1 cellular context compared by ENCODE assay signal in genomic region chr10:71868192-71868697, GRCh38.
TF ChIP-seq lines count a peak whose summit lies in the region.

No MANE protein-coding gene starts in this region.

TF ChIP-seq in K562, 482 proteins besides CTCF, POLR2A, EP300 and RAD21 (continued from another document and continues in another):
- TF ChIP-seq SMAD1 (IDR thresholded peaks at IDR 0.05; ENCODE audit: low read depth, low read length, partially characterized antibody), result no peak
- 0 out of 2 replicates have a peak, but pooled peaks have one; percentile 8 for TF ChIP-seq MECOM (CRISPR knock-in tag; IDR thresholded peaks at IDR 0.05)
- no peak for TF ChIP-seq CBX8 (IDR thresholded peaks at IDR 0.05; ENCODE audit: borderline replicate concordance, extremely low read depth, low read depth, low read length, poor library complexity, severe bottlenecking)
- TF ChIP-seq GATAD2A (IDR thresholded peaks at IDR 0.05), result 0 out of 2 replicates have a peak, but pooled peaks have one; percentile 31
- peak; percentile 38; the same call in 1 of the 2 replicates for TF ChIP-seq ZFX (CRISPR knock-in tag; IDR thresholded peaks at IDR 0.05)
- 0 out of 2 replicates have a peak, but pooled peaks have one; percentile 29 for TF ChIP-seq SMARCC2 (IDR thresholded peaks at IDR 0.05; ENCODE audit: low read depth)
- 0 out of 2 replicates have a peak, but pooled peaks have one; percentile 28 for TF ChIP-seq TEAD4 (IDR thresholded peaks at IDR 0.05; ENCODE audit: low read length)
- no peak for TF ChIP-seq TEAD4 (CRISPR knock-in tag; IDR thresholded peaks at IDR 0.05; ENCODE audit: borderline replicate concordance)
- TF ChIP-seq NKRF (IDR thresholded peaks at IDR 0.05; ENCODE audit: borderline replicate concordance), result no peak
- TF ChIP-seq MXD1 (CRISPR knock-in tag; IDR thresholded peaks at IDR 0.05; ENCODE audit: borderline replicate concordance, poor library complexity, severe bottlenecking), result no peak
- 0 out of 2 replicates have a peak, but pooled peaks have one; percentile 62 for TF ChIP-seq ZNF175 (CRISPR knock-in tag; IDR thresholded peaks at IDR 0.05; ENCODE audit: low read depth)
- no peak for TF ChIP-seq SPI1 (IDR thresholded peaks at IDR 0.05; ENCODE audit: borderline replicate concordance, low read depth, low read length)
- peak; percentile 61; the same call in 1 of the 2 replicates for TF ChIP-seq ARID1B (IDR thresholded peaks at IDR 0.05)
- peak; percentile 83 for TF ChIP-seq MGA (IDR thresholded peaks at IDR 0.05)
- TF ChIP-seq SMARCE1 (IDR thresholded peaks at IDR 0.05), result peak; percentile 63
- peak; percentile 75 for TF ChIP-seq ZNF584 (CRISPR knock-in tag; IDR thresholded peaks at IDR 0.05; ENCODE audit: low read depth)
- peak in 1 of 2 experiments; percentile 62; a peak in 1 of 4 replicates for TF ChIP-seq RCOR1 (IDR thresholded peaks at IDR 0.05; ENCODE audit: borderline replicate concordance in 1 of 2, low read depth in 2 of 2, low read length in 2 of 2)
- TF ChIP-seq DPF2 (IDR thresholded peaks at IDR 0.05), result peak; percentile 85
- peak; percentile 56; the same call in 1 of the 2 replicates for TF ChIP-seq IRF9 (tag; IDR thresholded peaks at IDR 0.05)
- TF ChIP-seq PTRF (tag; IDR thresholded peaks at IDR 0.05), result peak; percentile 51; the same call in 1 of the 2 replicates
- TF ChIP-seq ARID3B (CRISPR knock-in tag; IDR thresholded peaks at IDR 0.05; ENCODE audit: borderline replicate concordance), result no peak
- no peak for TF ChIP-seq KLF10 (CRISPR knock-in tag; IDR thresholded peaks at IDR 0.05)
- 0 out of 2 replicates have a peak, but pooled peaks have one; percentile 6 for TF ChIP-seq MTA2 (IDR thresholded peaks at IDR 0.05; ENCODE audit: low read depth)
- no peak for TF ChIP-seq TBP (optimal IDR thresholded peaks at IDR 0.05; ENCODE audit: low read depth, low read length)
- peak; percentile 84; the same call in 1 of the 2 replicates for TF ChIP-seq SMAD4 (CRISPR knock-in tag; conservative IDR thresholded peaks at IDR 0.05)
- no peak for TF ChIP-seq ID3 (CRISPR knock-in tag; IDR thresholded peaks at IDR 0.05)
- peak; percentile 62 for TF ChIP-seq ID3 (tag; IDR thresholded peaks at IDR 0.05)
- TF ChIP-seq SMAD3 (CRISPR knock-in tag; conservative IDR thresholded peaks at IDR 0.05), result 0 out of 2 replicates have a peak, but pooled peaks have one; percentile 47
- TF ChIP-seq ZBTB17 (CRISPR knock-in tag; IDR thresholded peaks at IDR 0.05), result 0 out of 2 replicates have a peak, but pooled peaks have one; percentile 38
- peak; percentile 60; the same call in 1 of the 2 replicates for TF ChIP-seq GTF2A2 (tag; IDR thresholded peaks at IDR 0.05)
- peak; percentile 87 for TF ChIP-seq BHLHE40 (IDR thresholded peaks at IDR 0.05; ENCODE audit: low read length)
- TF ChIP-seq TEAD1 (CRISPR knock-in tag; IDR thresholded peaks at IDR 0.05), result peak in 1 of 2 experiments; percentile 92; a peak in 3 of 4 replicates
- TF ChIP-seq HCFC1 (IDR thresholded peaks at IDR 0.05; ENCODE audit: low read depth, low read length), result no peak
- peak; percentile 12; the same call in 1 of the 2 replicates for TF ChIP-seq KLF13 (tag; IDR thresholded peaks at IDR 0.05; ENCODE audit: borderline replicate concordance, low read depth)
- peak; percentile 69 for TF ChIP-seq HDAC2 (IDR thresholded peaks at IDR 0.05)
- TF ChIP-seq CTBP1 (IDR thresholded peaks at IDR 0.05; ENCODE audit: borderline replicate concordance), result peak; percentile 28; the same call in 1 of the 2 replicates
- TF ChIP-seq ZBTB2 (IDR thresholded peaks at IDR 0.05), result peak; percentile 40; the same call in 1 of the 2 replicates
- peak; percentile 27 to 34; a peak in 2 of 4 replicates for TF ChIP-seq FOXK2 (conservative IDR thresholded peaks at IDR 0.05 in 1 of 2, IDR thresholded peaks at IDR 0.05 in 1 of 2; ENCODE audit: low read depth in 2 of 2)
- TF ChIP-seq UBTF (IDR thresholded peaks at IDR 0.05; ENCODE audit: borderline replicate concordance in 1 of 2, low read depth in 2 of 2, low read length in 2 of 2), result no peak
